ENCODE assay signal across 30 cellular contexts in the genomic region with DNA sequence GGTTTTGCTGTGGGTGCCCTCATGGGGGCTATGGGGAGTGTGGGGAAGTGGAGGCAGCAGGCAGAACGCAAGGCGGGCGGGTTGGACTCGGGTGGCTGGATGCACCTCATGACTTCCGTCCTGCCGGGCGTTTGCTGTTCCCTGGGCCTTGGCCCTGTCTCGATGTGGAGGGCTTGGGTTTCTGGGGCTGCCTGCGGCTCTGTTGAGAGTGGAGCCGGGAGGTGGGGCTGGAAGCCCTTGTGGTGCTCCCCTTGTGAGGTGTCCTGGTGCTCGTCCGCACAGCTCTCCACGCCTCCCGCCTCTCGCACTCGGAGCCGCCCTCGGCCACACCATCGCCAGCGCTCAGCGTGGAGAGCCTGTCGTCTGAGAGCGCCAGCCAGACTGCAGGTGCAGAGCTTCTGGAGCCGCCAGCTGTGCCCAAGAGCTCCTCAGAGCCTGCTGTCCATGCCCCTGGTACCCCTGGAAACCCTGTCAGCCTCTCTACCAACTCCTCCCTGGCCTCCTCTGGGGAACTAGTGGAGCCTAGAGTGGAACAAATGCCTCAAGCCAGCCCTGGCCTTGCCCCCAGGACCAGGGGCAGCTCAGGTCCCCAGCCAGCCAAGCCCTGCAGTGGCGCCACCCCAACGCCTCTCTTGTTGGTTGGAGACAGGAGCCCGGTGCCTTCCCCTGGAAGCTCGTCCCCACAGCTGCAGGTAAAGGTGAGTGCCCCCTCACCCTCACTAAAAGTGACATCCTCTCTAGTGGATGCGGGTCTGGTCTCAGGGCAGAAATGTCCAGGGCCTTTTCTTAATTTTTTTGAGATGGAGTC. TPM values are rescaled to one million over a fixed set of nuclear protein-coding genes. Genes with fewer than 3 reads are reported as not detected.
"Had no signal": no experiment of that assay in that cellular context is flagged by ENCODE, and none has a peak within 500 bp of the region (broad histone marks: within the 10 kb centered on the region; RNA-seq: fewer than 3 reads in every experiment).

No MANE protein-coding gene starts in this region.

- H3K9me3 ChIP-seq: SJSA1 had no signal

- H3K27ac ChIP-seq: brain microvascular endothelial cell, KMS-11, SJSA1, VCaP had no signal

- H3K27me3 ChIP-seq: brain microvascular endothelial cell, SJSA1 had no signal

- H3K4me3 ChIP-seq: SJSA1 had no signal

- H3K9ac ChIP-seq: KMS-11 had no signal

- DNase-seq: activated CD4-positive, alpha-beta memory T cell treated with anti-CD3 and anti-CD28 coated beads for 36 hours; activated CD4-positive, alpha-beta T cell treated with anti-CD3 and anti-CD28 coated beads, Interleukin-2, amount 10 ng/mL, durations not matched to agents 7 days and 5 days; activated CD4-positive, CD25-positive, alpha-beta regulatory T cell; activated CD8-positive, alpha-beta memory T cell treated with anti-CD3 and anti-CD28 coated beads for 24 hours; activated effector memory CD4-positive, alpha-beta T cell treated with anti-CD3 and anti-CD28 coated beads, Interleukin-2, amount 50 U/mL, for 16 hours; activated naive CD4-positive, alpha-beta T cell treated with Interleukin-2 at 50 U/mL for 16 hours; activated T-cell treated with anti-CD3 and anti-CD28 coated beads, Interleukin-2, amount 50 U/mL, for 4 hours; amygdala; brain microvascular endothelial cell; NCI-H1092; NCI-H1417; NCI-H2029; NCI-H2107; NCI-H2171 treated with DMSO at 0.1 percent for 48 hours; NCI-H226; NCI-H510A; NCI-H526 treated with DMSO at 0.1 percent for 48 hours; NCI-H82; OCI-M1; RPMI8226; SHP77; T-cell; T-helper 2 cell; T1000 had no signal

- H3K4me2 ChIP-seq: KMS-11 had no signal

- ATAC-seq: activated T-cell treated with anti-CD3 and anti-CD28 coated beads, Interleukin-2, amount 50 U/mL, for 4 hours; Panc1; T-cell had no signal

RNA-seq across cellular contexts. Expression of gene C22orf23, which starts 26.1 kb away (rescaled TPM):
- total RNA-seq: astrocyte, MCF 10A, SJSA1, T-cell had no signal

RNA-seq across cellular contexts. Expression of gene SOX10, which starts 57.0 kb away (rescaled TPM):
- total RNA-seq: activated CD4-positive, alpha-beta memory T cell treated with anti-CD3 and anti-CD28 coated beads for 36 hours; activated CD4-positive, alpha-beta T cell treated with anti-CD3 and anti-CD28 coated beads, Interleukin-2, amount 10 ng/mL, durations not matched to agents 7 days and 5 days; activated T-cell treated with anti-CD3 and anti-CD28 coated beads, Interleukin-2, amount 50 U/mL, for 4 hours; MCF 10A; SJSA1; T-cell had no signal
